ENCODE assay signal across 16 cellular contexts in genomic region chr3:152245498-152246175, GRCh38. TPM values are rescaled to one million over a fixed set of nuclear protein-coding genes. Genes with fewer than 3 reads are reported as not detected.
DNase-seq lines count a peak whose midpoint lies in the region; ATAC-seq and TF ChIP-seq lines count a peak whose summit lies in the region.
"Had no signal": no experiment of that assay in that cellular context is flagged by ENCODE, and none has a peak within 500 bp of the region (broad histone marks: within the 10 kb centered on the region; RNA-seq: fewer than 3 reads in every experiment).

No MANE protein-coding gene starts in this region.

- H3K36me3 ChIP-seq in transverse colon (no peaks in the 10 kb centered on the region), uterus (no peaks in the 10 kb centered on the region)
- H3K36me3 ChIP-seq: gastroesophageal sphincter had no signal

- H3K27ac ChIP-seq in transverse colon = peak overlapping the region; percentile 6 to 66 (median 10)
- no peak overlapping the region for H3K27ac ChIP-seq in uterus
- H3K27ac ChIP-seq: dorsolateral prefrontal cortex, gastroesophageal sphincter, parathyroid adenoma, RWPE1 had no signal

- no peaks in the 10 kb centered on the region for H3K9me3 Mint-ChIP-seq in activated T-cell treated with anti-CD3 and anti-CD28 coated beads, Interleukin-2, amount 50 U/mL, for 4 hours
- H3K9me3 Mint-ChIP-seq in dendritic cell treated with granulocyte-macrophage colony-stimulating factor and Interleukin-4, amounts not matched to agents 40 ng/mL and 50 ng/mL, for 4 days = no peaks in the 10 kb centered on the region
- H3K9me3 Mint-ChIP-seq in Calu3 (ENCODE audit: low read depth, unreplicated experiment) = no peaks in the 10 kb centered on the region
- H3K9me3 Mint-ChIP-seq: GM23338 had no signal

- no peaks in the 10 kb centered on the region for H3K9me3 ChIP-seq in transverse colon
- no peaks in the 10 kb centered on the region for H3K9me3 ChIP-seq in uterus
- H3K9me3 ChIP-seq: gastroesophageal sphincter had no signal

- peak overlapping the region in 1 of 4 donors; percentile 31 for H3K4me3 ChIP-seq in transverse colon
- no peak overlapping the region for H3K4me3 ChIP-seq in uterus
- H3K4me3 ChIP-seq: dorsolateral prefrontal cortex, gastroesophageal sphincter, GM23338 had no signal

- intact Hi-C loops in dendritic cell treated with granulocyte-macrophage colony-stimulating factor and Interleukin-4, amounts not matched to agents 40 ng/mL and 50 ng/mL, for 4 days (cut with micrococcal nuclease) = loop anchor here (2.0 kb wide), 2 partner anchors 23 to 43 kb away; partner anchors contain the start of gene MBNL1
- intact Hi-C loops in transverse colon (cut with DNase I; ENCODE audit: low total_unique reads) = no loop called here
- intact Hi-C loops in Calu3 (cut with micrococcal nuclease; ENCODE audit: unreplicated experiment) = no loop called here
- intact Hi-C loops in uterus (cut with DNase I; ENCODE audit: low total_unique reads) = no loop called here

- TF ChIP-seq POLR2A in transverse colon (IDR thresholded peaks at IDR 0.05) = no peak
- TF ChIP-seq POLR2A in uterus (IDR thresholded peaks at IDR 0.05) = no peak

- WGBS in transverse colon (ENCODE audit: low coverage in 1 of 2), 2 donors = 75 to 90% methylated on average over 2 to 3 of the region's 3 CpGs

- peak overlapping the region; percentile 91 for H3K27ac Mint-ChIP-seq in dendritic cell treated with granulocyte-macrophage colony-stimulating factor and Interleukin-4, amounts not matched to agents 40 ng/mL and 50 ng/mL, for 4 days
- H3K27ac Mint-ChIP-seq in Calu3 (ENCODE audit: unreplicated experiment) = no peak overlapping the region
- H3K27ac Mint-ChIP-seq: GM23338 had no signal

- no peaks in the 10 kb centered on the region for H3K27me3 Mint-ChIP-seq in activated T-cell treated with anti-CD3 and anti-CD28 coated beads, Interleukin-2, amount 50 U/mL, for 4 hours (ENCODE audit: low read depth)
- H3K27me3 Mint-ChIP-seq in dendritic cell treated with granulocyte-macrophage colony-stimulating factor and Interleukin-4, amounts not matched to agents 40 ng/mL and 50 ng/mL, for 4 days = no peaks in the 10 kb centered on the region
- H3K27me3 Mint-ChIP-seq in Calu3 (ENCODE audit: unreplicated experiment) = no peaks in the 10 kb centered on the region

- no peak for DNase-seq in activated T-cell treated with anti-CD3 and anti-CD28 coated beads, Interleukin-2, amount 50 U/mL, for 4 hours
- DNase-seq in activated T-cell treated with anti-CD3 and anti-CD28 coated beads, Interleukin-2, amount 50 U/mL, for 1 hour = no peak
- DNase-seq in OCI-M1 (lab: John Stamatoyannopoulos, UW) = peak; percentile 54
- DNase-seq in transverse colon = no peak
- no peak for DNase-seq in Calu3
- no peak for DNase-seq in uterus
- DNase-seq: amniotic stem cell, dorsolateral prefrontal cortex, left colon had no signal

- peak in 1 of 2 donors; percentile 38 for ATAC-seq in activated T-cell treated with anti-CD3 and anti-CD28 coated beads, Interleukin-2, amount 50 U/mL, for 4 hours
- ATAC-seq in HG02623 (IDR thresholded peaks at IDR 0.05; ENCODE audit: unreplicated experiment) = no peak
- ATAC-seq: activated CD4-positive, CD25-positive, alpha-beta regulatory T cell treated with anti-CD3 and anti-CD28 coated beads, Interleukin-2, amount 50 U/mL, for 24 hours; gastroesophageal sphincter; GM23338; left colon had no signal

- H3K27me3 ChIP-seq in transverse colon (no peaks in the 10 kb centered on the region), uterus (no peaks in the 10 kb centered on the region)
- H3K27me3 ChIP-seq: dorsolateral prefrontal cortex, gastroesophageal sphincter had no signal

- H3K4me1 ChIP-seq in transverse colon = peaks cover 0 to 18% (median 5%) of the 10 kb centered on the region in 4 donors
- no peaks in the 10 kb centered on the region for H3K4me1 ChIP-seq in uterus
- H3K4me1 ChIP-seq: parathyroid adenoma had no signal

- H3K4me3 Mint-ChIP-seq in activated T-cell treated with anti-CD3 and anti-CD28 coated beads, Interleukin-2, amount 50 U/mL, for 4 hours = peak overlapping the region; percentile 84
- peak overlapping the region; percentile 67 for H3K4me3 Mint-ChIP-seq in dendritic cell treated with granulocyte-macrophage colony-stimulating factor and Interleukin-4, amounts not matched to agents 40 ng/mL and 50 ng/mL, for 4 days
- H3K4me3 Mint-ChIP-seq in Calu3 (ENCODE audit: low read depth, unreplicated experiment) = no peak overlapping the region
- H3K4me3 Mint-ChIP-seq: GM23338 had no signal

- in situ Hi-C loops in transverse colon (cut with MboI; ENCODE audit: low pct_ligation_motif_present in 1 of 4, low pct_unique_long_range_greater_than_20kb in 1 of 4, low sequenced_read_pairs in 3 of 4) = no loop called here

- no TSS peak for BruUV-seq in Calu3 (replicated peaks; lab: Mats Ljungman, UMichigan)

- CTCF ChIA-PET in Calu3 (lab: Charles Lee) = no interaction called here

- H3K36me3 Mint-ChIP-seq in activated T-cell treated with anti-CD3 and anti-CD28 coated beads, Interleukin-2, amount 50 U/mL, for 4 hours (ENCODE audit: insufficient read depth) = no peaks in the 10 kb centered on the region
- H3K36me3 Mint-ChIP-seq in dendritic cell treated with granulocyte-macrophage colony-stimulating factor and Interleukin-4, amounts not matched to agents 40 ng/mL and 50 ng/mL, for 4 days (ENCODE audit: low read depth) = no peaks in the 10 kb centered on the region
- no peaks in the 10 kb centered on the region for H3K36me3 Mint-ChIP-seq in Calu3 (ENCODE audit: insufficient read depth, unreplicated experiment)

- H3K4me1 Mint-ChIP-seq in activated T-cell treated with anti-CD3 and anti-CD28 coated beads, Interleukin-2, amount 50 U/mL, for 4 hours (ENCODE audit: low read depth) = peaks cover 41% of the 10 kb centered on the region
- H3K4me1 Mint-ChIP-seq in dendritic cell treated with granulocyte-macrophage colony-stimulating factor and Interleukin-4, amounts not matched to agents 40 ng/mL and 50 ng/mL, for 4 days (ENCODE audit: low read depth) = peaks cover 27% of the 10 kb centered on the region
- H3K4me1 Mint-ChIP-seq in Calu3 (ENCODE audit: low read depth, unreplicated experiment) = peaks cover 18% of the 10 kb centered on the region
- H3K4me1 Mint-ChIP-seq: GM23338 had no signal

- TF ChIP-seq CTCF in transverse colon (IDR thresholded peaks at IDR 0.05) (no peak), Calu3 (IDR thresholded peaks at IDR 0.05; ENCODE audit: unreplicated experiment) (no peak), uterus (IDR thresholded peaks at IDR 0.05) (no peak)

- TF ChIP-seq EP300 in transverse colon (IDR thresholded peaks at IDR 0.05; ENCODE audit: low read depth) = no peak

RNA-seq across cellular contexts. Expression of gene MBNL1, which starts 23.1 kb away (rescaled TPM):
- total RNA-seq in activated T-cell treated with anti-CD3 and anti-CD28 coated beads, Interleukin-2, amount 50 U/mL, for 4 hours = 100 to 1,000 TPM; 343 to 376 (median 347) TPM
- total RNA-seq in transverse colon (100 to 1,000 TPM; 232 to 658 (median 509) TPM), Calu3 (2022) (164 and 183 TPM in 2 replicates), uterus (100 to 1,000 TPM; 219 to 470 (median 243) TPM)

Comparison
In these comparisons a context has a peak if more than half of its experiments do, and no peak if none do; other contexts are left out.
1. H3K27ac ChIP-seq: peak in transverse colon (4 of 4); none in uterus (0 of 2).